ENCODE assay signal across 10 cellular contexts in genomic region chr21:46604975-46605758, GRCh38. TPM values are rescaled to one million over a fixed set of nuclear protein-coding genes. Genes with fewer than 3 reads are reported as not detected.
DNase-seq lines count a peak whose midpoint lies in the region; ATAC-seq and TF ChIP-seq lines count a peak whose summit lies in the region.
"Had no signal": no experiment of that assay in that cellular context is flagged by ENCODE, and none has a peak within 500 bp of the region (broad histone marks: within the 10 kb centered on the region; RNA-seq: fewer than 3 reads in every experiment).

Gene S100B (minus strand): TSS chr21:46605082. CDS start chr21:46602415, 2,667 bp downstream.

- H3K27me3 ChIP-seq in lower lobe of right lung (ENCODE audit: low read depth) (no peaks in the 10 kb centered on the region), thymus (ENCODE audit: control insufficient read depth, insufficient read depth) (no peaks in the 10 kb centered on the region)

- no peak for TF ChIP-seq CTCF in lower lobe of right lung (IDR thresholded peaks at IDR 0.05)

- H3K4me3 ChIP-seq in lower lobe of right lung: no peak within 1 kb of the TSS
- H3K4me3 ChIP-seq in thymus (ENCODE audit: low read length): no peak within 1 kb of the TSS
- H3K4me3 ChIP-seq: lung had no signal

- H3K36me3 Mint-ChIP-seq in activated T-cell treated with anti-CD3 and anti-CD28 coated beads, Interleukin-2, amount 50 U/mL, for 24 hours (ENCODE audit: low read depth): no peaks in the 10 kb centered on the region

- H3K9me3 Mint-ChIP-seq in activated T-cell treated with anti-CD3 and anti-CD28 coated beads, Interleukin-2, amount 50 U/mL, for 24 hours: peaks cover under 1% of the 10 kb centered on the region
- H3K9me3 Mint-ChIP-seq: HFFc6 had no signal

- ATAC-seq in lower lobe of right lung: peak in 1 of 2 donors; percentile 29
- no peak for ATAC-seq in GM18867 (IDR thresholded peaks at IDR 0.05; ENCODE audit: unreplicated experiment)

- intact Hi-C loops in lower lobe of right lung (cut with DNase I): no loop called here

- H3K4me1 ChIP-seq in lower lobe of right lung (peaks cover 23% of the 10 kb centered on the region), thymus (ENCODE audit: control insufficient read depth, insufficient read depth, low read length) (peaks cover 16% of the 10 kb centered on the region)

- no peaks in the 10 kb centered on the region for H3K27me3 Mint-ChIP-seq in activated T-cell treated with anti-CD3 and anti-CD28 coated beads, Interleukin-2, amount 50 U/mL, for 24 hours

- no peaks in the 10 kb centered on the region for H3K36me3 ChIP-seq in lower lobe of right lung
- no peaks in the 10 kb centered on the region for H3K36me3 ChIP-seq in thymus (ENCODE audit: control insufficient read depth, insufficient read depth)

- 78% methylated on average over 14 of the region's 14 CpGs for whole genome bisulfite sequencing in thymus

- no peak for DNase-seq in activated T-cell treated with anti-CD3 and anti-CD28 coated beads, Interleukin-2, amount 50 U/mL, for 24 hours
- DNase-seq in activated T-cell treated with anti-CD3 and anti-CD28 coated beads, Interleukin-2, amount 50 U/mL, for 48 hours: no peak
- DNase-seq in anterior cingulate cortex (lab: John Stamatoyannopoulos, UW): peak in 54 of 58 donors; percentile 33 to 96 (median 83)
- no peak for DNase-seq in lower lobe of right lung
- DNase-seq in NCI-H2029 treated with DMSO at 0.1 percent for 48 hours (lab: John Stamatoyannopoulos, UW): no peak
- DNase-seq in activated CD4-positive, alpha-beta T cell treated with anti-CD3 and anti-CD28 coated beads, Interleukin-2, amount 50 U/mL, for 1 hour: no peak
- DNase-seq: HFFc6 had no signal

- H3K4me3 Mint-ChIP-seq in activated T-cell treated with anti-CD3 and anti-CD28 coated beads, Interleukin-2, amount 50 U/mL, for 24 hours: peak within 1 kb of the TSS; percentile 42
- H3K4me3 Mint-ChIP-seq: HFFc6 had no signal

- peak within 1 kb of the TSS; percentile 63 for H3K27ac Mint-ChIP-seq in activated T-cell treated with anti-CD3 and anti-CD28 coated beads, Interleukin-2, amount 50 U/mL, for 24 hours
- H3K27ac Mint-ChIP-seq: HFFc6 had no signal

- H3K4me1 Mint-ChIP-seq in activated T-cell treated with anti-CD3 and anti-CD28 coated beads, Interleukin-2, amount 50 U/mL, for 24 hours (ENCODE audit: low read depth): peaks cover 33% of the 10 kb centered on the region

- H3K27ac ChIP-seq in lower lobe of right lung (peak within 1 kb of the TSS; percentile 48), thymus (ENCODE audit: low read depth) (peak within 1 kb of the TSS; percentile 25)

- H3K9me3 ChIP-seq in lower lobe of right lung (no peaks in the 10 kb centered on the region), thymus (ENCODE audit: control insufficient read depth) (no peaks in the 10 kb centered on the region)

RNA-seq across cellular contexts. Expression of gene S100B, which starts in this region (rescaled TPM):
- 4.5 TPM for total RNA-seq in lower lobe of right lung
- polyA plus RNA-seq in thymus: 46.3 TPM
- total RNA-seq: HFFc6 had no signal

Comparison
In these comparisons a context has a peak if more than half of its experiments do, and no peak if none do; other contexts are left out.
1. DNase-seq: peak in anterior cingulate cortex (54 of 58); none in activated T-cell treated with anti-CD3 and anti-CD28 coated beads, Interleukin-2, amount 50 U/mL, for 24 hours (single experiment), activated T-cell treated with anti-CD3 and anti-CD28 coated beads, Interleukin-2, amount 50 U/mL, for 48 hours (0 of 2), lower lobe of right lung (single experiment), NCI-H2029 treated with DMSO at 0.1 percent for 48 hours (single experiment) and activated CD4-positive, alpha-beta T cell treated with anti-CD3 and anti-CD28 coated beads, Interleukin-2, amount 50 U/mL, for 1 hour (single experiment).